8 cellular contexts compared by ENCODE assay signal in the genomic region with DNA sequence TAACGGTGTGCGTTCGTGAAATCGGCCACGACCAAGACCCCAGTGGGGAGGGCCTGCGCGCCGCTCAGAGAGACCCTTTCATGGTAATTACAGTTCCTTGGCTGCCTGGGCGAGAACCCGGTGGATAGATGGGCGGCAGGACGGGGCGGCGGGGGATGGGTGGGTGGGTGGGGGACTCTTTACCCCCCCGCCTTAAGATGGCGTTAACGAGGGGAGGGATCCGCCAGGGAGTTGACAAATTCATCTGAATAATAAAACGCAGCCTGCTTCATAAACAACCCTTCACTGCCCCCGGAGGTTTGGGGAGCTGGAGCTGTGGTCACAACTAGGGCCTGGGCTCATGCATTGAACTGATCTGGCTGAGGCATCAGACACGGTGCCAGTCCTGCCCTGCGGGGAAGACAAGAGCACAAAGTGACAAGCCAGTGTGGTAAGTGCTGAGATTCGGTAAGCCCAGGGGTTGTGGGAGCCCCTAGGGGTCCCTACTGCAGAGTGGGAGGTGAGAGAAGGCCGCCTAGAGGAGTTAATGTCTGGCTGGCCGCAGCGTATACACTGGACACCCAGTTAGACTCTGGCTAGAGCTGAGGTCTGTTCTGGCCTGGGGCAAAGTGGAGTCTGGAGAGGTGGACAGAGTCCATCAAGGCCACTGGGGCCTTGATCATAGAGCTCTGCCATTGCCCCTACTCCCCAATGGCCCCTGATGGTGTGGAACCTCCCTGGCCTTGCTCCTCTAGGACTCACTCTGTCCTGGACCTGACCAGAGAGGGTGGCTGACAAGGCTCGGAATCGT. TPM values are rescaled to one million over a fixed set of nuclear protein-coding genes. Genes with fewer than 3 reads are reported as not detected.
DNase-seq lines count a peak whose midpoint lies in the region; ATAC-seq, FAIRE-seq and TF ChIP-seq lines count a peak whose summit lies in the region.

No MANE protein-coding gene starts in this region.

- no peak for TF ChIP-seq CTCF in HL-60 (IDR thresholded peaks at IDR 0.05; ENCODE audit: insufficient read depth, low read length)
- TF ChIP-seq CTCF in GM13976 (IDR thresholded peaks at IDR 0.05; ENCODE audit: borderline replicate concordance, control extremely low read depth, extremely low read depth, insufficient read depth, missing control alignments), result no peak

- H3K27ac ChIP-seq in HL-60 (replicated peaks), result no peak overlapping the region
- H3K27ac ChIP-seq in angular gyrus (ENCODE audit: low read depth, low read length), result peak overlapping the region; percentile 86
- peak overlapping the region in 1 of 2 donors; percentile 71 for H3K27ac ChIP-seq in small intestine (ENCODE audit: low read depth in 1 of 2, low read length in 1 of 2)

- H3K27ac Mint-ChIP-seq in immature natural killer cell, result no peak overlapping the region

- H3K4me1 ChIP-seq in small intestine (ENCODE audit: control insufficient read depth in 2 of 2, insufficient read depth in 1 of 2, low read depth in 1 of 2, low read length in 1 of 2), result no peaks in the 10 kb centered on the region

- ATAC-seq in HG03521 (IDR thresholded peaks at IDR 0.05; ENCODE audit: unreplicated experiment), result no peak

- H3K4me1 Mint-ChIP-seq in immature natural killer cell, result peaks cover 9 to 17% of the 10 kb centered on the region in 2 donors

- H3K4me3 ChIP-seq in HL-60 (replicated peaks; ENCODE audit: insufficient read depth, low read length) (peak overlapping the region; percentile 53), small intestine (ENCODE audit: low read depth in 1 of 2, low read length in 2 of 2) (peak overlapping the region; percentile 47 to 51)

- H3K9me3 Mint-ChIP-seq in immature natural killer cell, result no peaks in the 10 kb centered on the region

- no peaks in the 10 kb centered on the region for H3K9me3 ChIP-seq in small intestine (ENCODE audit: control insufficient read depth, low read depth)

- DNase-seq in AG08396 (ENCODE audit: low spot score) (peak; percentile 50), HL-60 (ENCODE audit: low read depth in 1 of 2, low spot score in 1 of 2) (no peak), immature natural killer cell (no peak), small intestine (no peak), medulla oblongata (ENCODE audit: extremely low spot score) (no peak), GM13976 (ENCODE audit: low spot score) (no peak)

- H3K4me3 Mint-ChIP-seq in immature natural killer cell, result peak overlapping the region in 4 of 5 donors; percentile 29 to 41 (median 36)

- in situ Hi-C loops in GM13976 (cut with MboI; ENCODE audit: low sequenced_read_pairs, unreplicated experiment), result no loop called here

- peaks cover 40% of the 10 kb centered on the region for H3K27me3 ChIP-seq in HL-60 (ENCODE audit: insufficient read depth, poor library complexity, severe bottlenecking)
- H3K27me3 ChIP-seq in small intestine (ENCODE audit: control insufficient read depth in 2 of 2, insufficient read depth in 2 of 2, low read length in 2 of 2), result no peaks in the 10 kb centered on the region

- WGBS in small intestine, 3 donors, result 16 to 26% (median 21%) methylated on average over 20 to 28 of the region's 28 CpGs

- no peaks in the 10 kb centered on the region for H3K36me3 Mint-ChIP-seq in immature natural killer cell

- H3K27me3 Mint-ChIP-seq in immature natural killer cell (ENCODE audit: low read depth in 3 of 3), result peaks cover 3 to 12% (median 4%) of the 10 kb centered on the region in 3 donors

- no peak for FAIRE-seq in small intestine (lab: Jason Lieb, UNC)

- no peaks in the 10 kb centered on the region for H3K36me3 ChIP-seq in small intestine (ENCODE audit: control insufficient read depth in 2 of 2, insufficient read depth in 2 of 2, low read length in 2 of 2)

RNA-seq across cellular contexts. Expression of a gene that starts 0.8 kb away (rescaled TPM):
- polyA plus RNA-seq in immature natural killer cell, result not detected
- 10 to 100 TPM in 1 of 3 donors, 1 to 10 TPM in 1, under 1 TPM in 1; 0.45 to 10.1 (median 2.7) TPM for polyA plus RNA-seq in small intestine

RNA-seq across cellular contexts. Expression of a gene that starts 19.5 kb away (rescaled TPM):
- polyA plus RNA-seq in immature natural killer cell, result under 1 TPM in 1 of 3 donors, not detected in 2; 0.50 TPM
- under 1 TPM in 1 of 3 donors, not detected in 2; 0.13 TPM for polyA plus RNA-seq in small intestine
